In the genomic region with DNA sequence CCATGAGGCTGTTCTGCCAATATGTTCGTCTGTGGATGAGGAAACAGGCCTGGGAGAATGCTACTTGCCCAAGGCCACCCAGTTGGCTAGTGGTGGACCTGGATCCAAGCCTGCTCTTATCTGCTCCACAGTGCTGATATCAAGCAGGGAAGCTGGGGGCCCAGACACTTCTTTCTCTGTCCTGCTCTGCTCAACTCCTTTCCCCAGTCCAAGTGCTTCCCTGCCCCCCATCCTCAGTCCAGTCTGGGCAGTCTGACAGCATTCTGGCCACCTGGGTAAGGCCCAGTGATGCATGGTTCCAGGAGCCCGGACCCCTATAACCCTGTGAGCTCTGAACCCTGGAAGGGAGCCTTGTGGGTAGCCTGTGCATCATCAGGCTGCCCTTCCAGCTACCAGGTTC, we compare ENCODE assay signal across 1 cellular context.
TF ChIP-seq lines count a peak whose summit lies in the region.

No MANE protein-coding gene starts in this region.

TF ChIP-seq in HepG2, 621 proteins besides CTCF, POLR2A, EP300 and RAD21:
- TF ChIP-seq XBP1 (CRISPR knock-in tag; IDR thresholded peaks at IDR 0.05) (no peak), ZNF687 (CRISPR knock-in tag; IDR thresholded peaks at IDR 0.05) (0 out of 2 replicates have a peak, but pooled peaks have one; percentile 30), CEBPG (CRISPR knock-in tag; IDR thresholded peaks at IDR 0.05) (0 out of 2 replicates have a peak, but pooled peaks have one; percentile 4), MYC (CRISPR knock-in tag; IDR thresholded peaks at IDR 0.05; ENCODE audit: borderline replicate concordance) (no peak), ZNF34 (CRISPR knock-in tag; IDR thresholded peaks at IDR 0.05; ENCODE audit: borderline replicate concordance) (no peak), ZNF746 (CRISPR knock-in tag; IDR thresholded peaks at IDR 0.05) (no peak), HOXA3 (CRISPR knock-in tag; IDR thresholded peaks at IDR 0.05) (no peak), MIXL1 (CRISPR knock-in tag; IDR thresholded peaks at IDR 0.05) (no peak), ZNF260 (CRISPR knock-in tag; IDR thresholded peaks at IDR 0.05; ENCODE audit: borderline replicate concordance, low read depth) (no peak), GFI1 (CRISPR knock-in tag; IDR thresholded peaks at IDR 0.05; ENCODE audit: borderline replicate concordance) (no peak), HDAC2 (CRISPR knock-in tag; IDR thresholded peaks at IDR 0.05) (no peak), TFDP2 (CRISPR knock-in tag; IDR thresholded peaks at IDR 0.05) (no peak), THAP11 (CRISPR knock-in tag; IDR thresholded peaks at IDR 0.05) (no peak), FOXO4 (CRISPR knock-in tag; conservative IDR thresholded peaks at IDR 0.05) (no peak), ZNF354B (CRISPR knock-in tag; IDR thresholded peaks at IDR 0.05) (no peak)
- TF ChIP-seq, protein P1, sequence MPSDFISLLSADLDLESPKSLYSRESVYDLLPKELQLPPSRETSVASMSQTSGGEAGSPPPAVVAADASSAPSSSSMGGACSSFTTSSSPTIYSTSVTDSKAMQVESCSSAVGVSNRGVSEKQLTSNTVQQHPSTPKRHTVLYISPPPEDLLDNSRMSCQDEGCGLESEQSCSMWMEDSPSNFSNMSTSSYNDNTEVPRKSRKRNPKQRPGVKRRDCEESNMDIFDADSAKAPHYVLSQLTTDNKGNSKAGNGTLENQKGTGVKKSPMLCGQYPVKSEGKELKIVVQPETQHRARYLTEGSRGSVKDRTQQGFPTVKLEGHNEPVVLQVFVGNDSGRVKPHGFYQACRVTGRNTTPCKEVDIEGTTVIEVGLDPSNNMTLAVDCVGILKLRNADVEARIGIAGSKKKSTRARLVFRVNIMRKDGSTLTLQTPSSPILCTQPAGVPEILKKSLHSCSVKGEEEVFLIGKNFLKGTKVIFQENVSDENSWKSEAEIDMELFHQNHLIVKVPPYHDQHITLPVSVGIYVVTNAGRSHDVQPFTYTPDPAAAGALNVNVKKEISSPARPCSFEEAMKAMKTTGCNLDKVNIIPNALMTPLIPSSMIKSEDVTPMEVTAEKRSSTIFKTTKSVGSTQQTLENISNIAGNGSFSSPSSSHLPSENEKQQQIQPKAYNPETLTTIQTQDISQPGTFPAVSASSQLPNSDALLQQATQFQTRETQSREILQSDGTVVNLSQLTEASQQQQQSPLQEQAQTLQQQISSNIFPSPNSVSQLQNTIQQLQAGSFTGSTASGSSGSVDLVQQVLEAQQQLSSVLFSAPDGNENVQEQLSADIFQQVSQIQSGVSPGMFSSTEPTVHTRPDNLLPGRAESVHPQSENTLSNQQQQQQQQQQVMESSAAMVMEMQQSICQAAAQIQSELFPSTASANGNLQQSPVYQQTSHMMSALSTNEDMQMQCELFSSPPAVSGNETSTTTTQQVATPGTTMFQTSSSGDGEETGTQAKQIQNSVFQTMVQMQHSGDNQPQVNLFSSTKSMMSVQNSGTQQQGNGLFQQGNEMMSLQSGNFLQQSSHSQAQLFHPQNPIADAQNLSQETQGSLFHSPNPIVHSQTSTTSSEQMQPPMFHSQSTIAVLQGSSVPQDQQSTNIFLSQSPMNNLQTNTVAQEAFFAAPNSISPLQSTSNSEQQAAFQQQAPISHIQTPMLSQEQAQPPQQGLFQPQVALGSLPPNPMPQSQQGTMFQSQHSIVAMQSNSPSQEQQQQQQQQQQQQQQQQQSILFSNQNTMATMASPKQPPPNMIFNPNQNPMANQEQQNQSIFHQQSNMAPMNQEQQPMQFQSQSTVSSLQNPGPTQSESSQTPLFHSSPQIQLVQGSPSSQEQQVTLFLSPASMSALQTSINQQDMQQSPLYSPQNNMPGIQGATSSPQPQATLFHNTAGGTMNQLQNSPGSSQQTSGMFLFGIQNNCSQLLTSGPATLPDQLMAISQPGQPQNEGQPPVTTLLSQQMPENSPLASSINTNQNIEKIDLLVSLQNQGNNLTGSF (CRISPR knock-in tag; IDR thresholded peaks at IDR 0.05), result no peak
